ENCODE assay signal across 34 cellular contexts in the genomic region with DNA sequence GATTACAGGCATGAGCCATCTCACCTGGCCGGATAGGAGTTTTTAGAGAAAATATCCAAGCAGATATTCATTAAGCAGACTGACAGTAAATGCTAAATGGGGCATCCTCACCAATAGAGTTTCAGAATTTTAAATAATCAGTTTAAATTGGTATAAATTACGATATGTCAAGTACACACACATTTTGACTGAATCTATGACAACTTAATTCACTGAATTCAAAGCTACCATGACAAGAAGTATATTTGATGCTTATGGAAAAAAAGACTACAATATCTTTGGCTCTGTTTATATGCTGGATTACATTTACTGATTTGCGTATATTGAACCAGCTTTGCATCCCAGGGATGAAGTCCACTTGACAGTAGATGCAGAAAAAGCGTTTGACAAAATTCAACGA.
"Had no signal": no experiment of that assay in that cellular context is flagged by ENCODE, and none has a peak within 500 bp of the region (broad histone marks: within the 10 kb centered on the region; RNA-seq: fewer than 3 reads in every experiment).

No MANE protein-coding gene starts in this region.

- H3K9me3 ChIP-seq: MG63 had no signal

- H3K4me3 ChIP-seq: MG63 had no signal

- H3K27me3 ChIP-seq: MG63 had no signal

- DNase-seq: Karpas-422, Kasumi-1, MG63, MM.1S, MV-4-11, NCI-H1048, NCI-H1092, NCI-H1092 treated with DMSO at 0.1 percent for 48 hours, NCI-H1105, NCI-H1105 treated with DMSO at 0.1 percent for 48 hours, NCI-H1417, NCI-H1417 treated with DMSO at 0.1 percent for 48 hours, NCI-H1436, NCI-H1436 treated with DMSO at 0.1 percent for 48 hours, NCI-H146, NCI-H1694, NCI-H1694 treated with DMSO at 0.1 percent for 48 hours, NCI-H187, NCI-H187 treated with DMSO at 0.1 percent for 48 hours, NCI-H1930, NCI-H2029, NCI-H2029 treated with DMSO at 0.1 percent for 48 hours, NCI-H2081, NCI-H2081 treated with DMSO at 0.1 percent for 48 hours, NCI-H2107, NCI-H2171, NCI-H2171 treated with DMSO at 0.1 percent for 48 hours, NCI-H2227 treated with DMSO at 0.1 percent for 48 hours, NCI-H226, NCI-H345, NCI-H446, NCI-H446 treated with DMSO at 0.1 percent for 48 hours, NCI-H510A, NCI-H510A treated with DMSO at 0.1 percent for 48 hours had no signal

- H3K36me3 ChIP-seq: MG63 had no signal
